In genomic region chr9:82457959-82458358, GRCh38 we compare ENCODE assay signal across 24 cellular contexts.
A peak's percentile ranks its signal among the peaks of the same experiment; 100 is the strongest.
DNase-seq lines count a peak whose midpoint lies in the region; ATAC-seq and TF ChIP-seq lines count a peak whose summit lies in the region.
"Had no signal": no experiment of that assay in that cellular context is flagged by ENCODE, and none has a peak within 500 bp of the region (broad histone marks: within the 10 kb centered on the region; RNA-seq: fewer than 3 reads in every experiment).

No MANE protein-coding gene starts in this region.

- peak; percentile 20 for DNase-seq in DMS 273 (lab: John Stamatoyannopoulos, UW; ENCODE audit: unreplicated experiment)
- DNase-seq in DMS 273 treated with DMSO at 0.1 percent for 48 hours (lab: John Stamatoyannopoulos, UW), result no peak
- DNase-seq in NCI-H524 (lab: John Stamatoyannopoulos, UW), result peak; percentile 19 to 68
- peak; percentile 37 for DNase-seq in neural progenitor cell (ENCODE audit: low spot score)
- no peak for DNase-seq in GM10266 (ENCODE audit: extremely low spot score)
- DNase-seq in stimulated activated naive B cell treated with anti-CD40 and anti-IgM and Interleukin-4, amounts not matched to agents 10 μg/mL and 1 μg/mL and 100 μg/mL, for 72 hours, result no peak
- no peak for DNase-seq in esophagus squamous epithelium (lab: John Stamatoyannopoulos, UW)
- DNase-seq: CD8-positive, alpha-beta T cell; H7; NCI-H1105; NCI-H1436 treated with DMSO at 0.1 percent for 48 hours; NCI-H187 treated with DMSO at 0.1 percent for 48 hours; NCI-H2107; NCI-H226; NCI-H510A; NCI-H774; OCI-M1; SJCRH30; T-cell had no signal

- no peak for ATAC-seq in stimulated activated naive B cell treated with anti-CD40 and anti-IgM and Interleukin-4, amounts not matched to agents 10 μg/mL and 1 μg/mL and 100 μg/mL, for 72 hours (replicated peaks)
- ATAC-seq: CD8-positive, alpha-beta T cell; Right ventricle myocardium inferior; T-cell had no signal

- H3K9me3 ChIP-seq in OCI-LY1 (ENCODE audit: low read length) (0 out of 2 replicates have a peak, but pooled peaks cover 4% of the 10 kb centered on the region), neural progenitor cell (ENCODE audit: low read depth) (no peaks in the 10 kb centered on the region), esophagus squamous epithelium (no peaks in the 10 kb centered on the region)
- H3K9me3 ChIP-seq: SJCRH30 had no signal

- H3K36me3 ChIP-seq in OCI-LY1 (ENCODE audit: insufficient read depth, low read length), result no peaks in the 10 kb centered on the region
- H3K36me3 ChIP-seq in neural progenitor cell, result no peaks in the 10 kb centered on the region
- no peaks in the 10 kb centered on the region for H3K36me3 ChIP-seq in esophagus squamous epithelium
- H3K36me3 ChIP-seq: SJCRH30 had no signal

- H3K79me2 ChIP-seq in OCI-LY1 (ENCODE audit: insufficient read depth, low read length) (no peaks in the 10 kb centered on the region), neural progenitor cell (ENCODE audit: low read depth) (no peaks in the 10 kb centered on the region)

- H3K36me3 Mint-ChIP-seq in neural progenitor cell, result no peaks in the 10 kb centered on the region
- H3K36me3 Mint-ChIP-seq in stimulated activated naive B cell treated with anti-CD40 and anti-IgM and Interleukin-4, amounts not matched to agents 10 μg/mL and 1 μg/mL and 100 μg/mL, for 72 hours, result no peaks in the 10 kb centered on the region
- H3K36me3 Mint-ChIP-seq: CD8-positive, alpha-beta T cell; T-cell had no signal

- H3K9me2 ChIP-seq in OCI-LY1 (ENCODE audit: low read depth, low read length), result no peaks in the 10 kb centered on the region

- no peak for TF ChIP-seq POLR2A in esophagus squamous epithelium (IDR thresholded peaks at IDR 0.05)

- no peaks in the 10 kb centered on the region for H3K27me3 ChIP-seq in OCI-LY1 (ENCODE audit: insufficient read depth, low read length)
- no peaks in the 10 kb centered on the region for H3K27me3 ChIP-seq in neural progenitor cell
- H3K27me3 ChIP-seq in esophagus squamous epithelium, result no peaks in the 10 kb centered on the region
- H3K27me3 ChIP-seq: SJCRH30 had no signal

- H3K4me1 ChIP-seq in OCI-LY1 (ENCODE audit: insufficient read depth, low read length, severe bottlenecking) (peaks cover 39% of the 10 kb centered on the region), neural progenitor cell (peaks cover 32% of the 10 kb centered on the region), esophagus squamous epithelium (no peaks in the 10 kb centered on the region)

- no peak overlapping the region for H3K27ac Mint-ChIP-seq in neural progenitor cell
- H3K27ac Mint-ChIP-seq in stimulated activated naive B cell treated with anti-CD40 and anti-IgM and Interleukin-4, amounts not matched to agents 10 μg/mL and 1 μg/mL and 100 μg/mL, for 72 hours, result no peak overlapping the region
- H3K27ac Mint-ChIP-seq: B cell; CD8-positive, alpha-beta T cell; T-cell had no signal

- intact Hi-C loops in esophagus squamous epithelium (cut with DNase I), result no loop called here

- peak overlapping the region; percentile 3; the same call in 1 of the 2 replicates for H3K9ac ChIP-seq in OCI-LY1 (ENCODE audit: low read length)
- no peak overlapping the region for H3K9ac ChIP-seq in neural progenitor cell

- H2AFZ ChIP-seq in OCI-LY1 (ENCODE audit: low read length) (peak overlapping the region; percentile 25; the same call in 1 of the 2 replicates), neural progenitor cell (replicated peaks) (no peak overlapping the region)

- no peaks in the 10 kb centered on the region for H3K9me3 Mint-ChIP-seq in neural progenitor cell
- H3K9me3 Mint-ChIP-seq in stimulated activated naive B cell treated with anti-CD40 and anti-IgM and Interleukin-4, amounts not matched to agents 10 μg/mL and 1 μg/mL and 100 μg/mL, for 72 hours, result no peaks in the 10 kb centered on the region
- H3K9me3 Mint-ChIP-seq: CD8-positive, alpha-beta T cell had no signal

- WGBS in esophagus squamous epithelium, 2 donors, result 70 to 85% methylated on average over 5 of the region's 5 CpGs

- H3K4me1 Mint-ChIP-seq in neural progenitor cell, result peaks cover 20% of the 10 kb centered on the region
- no peaks in the 10 kb centered on the region for H3K4me1 Mint-ChIP-seq in stimulated activated naive B cell treated with anti-CD40 and anti-IgM and Interleukin-4, amounts not matched to agents 10 μg/mL and 1 μg/mL and 100 μg/mL, for 72 hours
- H3K4me1 Mint-ChIP-seq: B cell, T-cell had no signal

- H3K27me3 Mint-ChIP-seq in neural progenitor cell (ENCODE audit: insufficient read depth, low read depth), result no peaks in the 10 kb centered on the region
- no peaks in the 10 kb centered on the region for H3K27me3 Mint-ChIP-seq in stimulated activated naive B cell treated with anti-CD40 and anti-IgM and Interleukin-4, amounts not matched to agents 10 μg/mL and 1 μg/mL and 100 μg/mL, for 72 hours
- H3K27me3 Mint-ChIP-seq: B cell, T-cell had no signal

- H3K27ac ChIP-seq in OCI-LY1 (ENCODE audit: low read depth, low read length, poor library complexity, severe bottlenecking), result peak overlapping the region; percentile 63
- no peak overlapping the region for H3K27ac ChIP-seq in neural progenitor cell
- no peak overlapping the region for H3K27ac ChIP-seq in esophagus squamous epithelium
- H3K27ac ChIP-seq: 22Rv1, C4-2B, SJCRH30 had no signal

- peak overlapping the region; percentile 21 for H3K4me3 ChIP-seq in OCI-LY1 (ENCODE audit: low read depth, low read length, poor library complexity, severe bottlenecking)
- H3K4me3 ChIP-seq in neural progenitor cell, result no peak overlapping the region
- H3K4me3 ChIP-seq in esophagus squamous epithelium, result no peak overlapping the region
- H3K4me3 ChIP-seq: SJCRH30 had no signal

- H3K4me2 ChIP-seq in OCI-LY1 (ENCODE audit: low read length) (peak overlapping the region; percentile 38), neural progenitor cell (no peak overlapping the region)

- no peaks in the 10 kb centered on the region for H3F3A ChIP-seq in OCI-LY1 (ENCODE audit: insufficient read depth, low read length)
- H3F3A ChIP-seq in neural progenitor cell (ENCODE audit: low read depth), result peaks cover 12% of the 10 kb centered on the region

- H3K4me3 Mint-ChIP-seq in neural progenitor cell, result no peak overlapping the region
- H3K4me3 Mint-ChIP-seq in stimulated activated naive B cell treated with anti-CD40 and anti-IgM and Interleukin-4, amounts not matched to agents 10 μg/mL and 1 μg/mL and 100 μg/mL, for 72 hours, result no peak overlapping the region
- H3K4me3 Mint-ChIP-seq: B cell; CD8-positive, alpha-beta T cell; T-cell had no signal

- TF ChIP-seq CTCF in OCI-LY1 (IDR thresholded peaks at IDR 0.05; ENCODE audit: low read length) (no peak), neural progenitor cell (IDR thresholded peaks at IDR 0.05) (no peak), GM10266 (IDR thresholded peaks at IDR 0.05; ENCODE audit: control insufficient read depth, insufficient read depth, low read depth, missing control alignments) (no peak), esophagus squamous epithelium (IDR thresholded peaks at IDR 0.05) (no peak)

- H4K20me1 ChIP-seq in OCI-LY1 (ENCODE audit: insufficient read depth, low read length) (no peaks in the 10 kb centered on the region), neural progenitor cell (ENCODE audit: low read depth) (no peaks in the 10 kb centered on the region)

Comparison
In these comparisons a context has a peak if more than half of its experiments do, and no peak if none do; other contexts are left out.
1. DNase-seq: peak in DMS 273 (single experiment), NCI-H524 (2 of 2) and neural progenitor cell (single experiment); none in DMS 273 treated with DMSO at 0.1 percent for 48 hours (single experiment), GM10266 (single experiment), stimulated activated naive B cell treated with anti-CD40 and anti-IgM and Interleukin-4, amounts not matched to agents 10 μg/mL and 1 μg/mL and 100 μg/mL, for 72 hours (single experiment) and esophagus squamous epithelium (single experiment).